In the genomic region with DNA sequence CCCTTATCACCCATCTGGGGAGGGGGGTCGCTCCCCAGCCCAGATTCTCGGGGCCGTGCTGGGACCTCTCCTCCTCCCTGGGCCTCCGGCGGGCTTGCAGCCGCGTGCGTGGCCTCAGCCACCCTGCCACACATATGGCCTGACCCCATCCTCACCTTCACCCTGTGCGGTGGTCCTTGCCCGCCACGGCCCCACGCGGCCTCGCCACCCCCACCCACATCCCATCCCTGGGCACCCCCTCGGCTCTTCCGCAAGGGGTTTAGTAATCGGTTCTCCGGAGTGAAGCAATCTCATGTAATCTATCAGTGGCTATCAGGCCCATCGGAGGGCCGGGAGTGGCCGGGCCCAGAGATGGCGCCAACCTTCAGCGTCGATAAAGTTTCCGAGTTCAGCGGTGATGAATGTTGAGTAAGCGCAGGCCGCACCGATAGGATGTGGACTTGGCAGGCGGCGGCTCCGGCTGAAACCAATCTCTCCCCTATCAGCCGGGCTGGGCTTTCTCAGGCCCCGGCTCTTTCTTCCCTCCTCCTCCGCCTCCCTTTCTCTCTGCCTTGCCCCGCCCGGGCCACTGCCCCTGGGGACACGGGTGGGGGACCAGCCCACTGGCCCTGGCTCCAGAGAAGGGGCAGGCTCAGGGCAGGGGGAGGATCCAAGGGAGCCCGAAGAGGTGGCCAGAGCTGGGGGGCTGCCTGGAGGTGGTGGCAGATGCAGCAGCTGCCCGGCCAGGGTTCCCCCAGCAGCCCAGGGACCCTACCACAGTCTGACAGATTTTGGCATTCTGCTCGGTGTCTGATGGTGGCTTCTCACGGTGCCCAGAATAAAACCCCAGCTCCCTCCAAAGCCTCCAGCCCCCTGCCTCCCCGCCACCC, we compare ENCODE assay signal across 19 cellular contexts. TPM values are rescaled to one million over a fixed set of nuclear protein-coding genes. Genes with fewer than 3 reads are reported as not detected.
DNase-seq lines count a peak whose midpoint lies in the region; ATAC-seq, FAIRE-seq and TF ChIP-seq lines count a peak whose summit lies in the region.
"Had no signal": no experiment of that assay in that cellular context is flagged by ENCODE, and none has a peak within 500 bp of the region (broad histone marks: within the 10 kb centered on the region; RNA-seq: fewer than 3 reads in every experiment).

No MANE protein-coding gene starts in this region.

- no peak overlapping the region for H3K4me3 Mint-ChIP-seq in activated CD8-positive, alpha-beta T cell treated with anti-CD3 and anti-CD28 coated beads for 36 hours
- H3K4me3 Mint-ChIP-seq: activated naive CD8-positive, alpha-beta T cell treated with anti-CD3 and anti-CD28 coated beads, Interleukin-2, amount 50 U/mL, for 24 hours had no signal

- H3K27ac ChIP-seq in HEK293 (ENCODE audit: extremely low read depth, low read depth, low read length) (no peak overlapping the region), body of pancreas (peak overlapping the region; percentile 45 to 71 (median 69)), right atrium auricular region (peak overlapping the region; percentile 49 to 79), small intestine (ENCODE audit: low read depth in 1 of 2, low read length in 1 of 2) (peak overlapping the region; percentile 41 to 53)
- H3K27ac ChIP-seq: C4-2B, psoas muscle, upper lobe of right lung had no signal

- TF ChIP-seq CTCF in HEK293 (tag by site-specific recombination; IDR thresholded peaks at IDR 0.05) (no peak), body of pancreas (IDR thresholded peaks at IDR 0.05) (no peak), right atrium auricular region (IDR thresholded peaks at IDR 0.05) (no peak)
- TF ChIP-seq CTCF in activated CD8-positive, alpha-beta T cell treated with anti-CD3 and anti-CD28 coated beads for 36 hours (IDR thresholded peaks at IDR 0.05), result no peak

- H3K27me3 ChIP-seq in body of pancreas, result no peaks in the 10 kb centered on the region
- H3K27me3 ChIP-seq in right atrium auricular region, result no peaks in the 10 kb centered on the region
- no peaks in the 10 kb centered on the region for H3K27me3 ChIP-seq in small intestine (ENCODE audit: control insufficient read depth in 2 of 2, insufficient read depth in 2 of 2, low read length in 2 of 2)
- H3K27me3 ChIP-seq: upper lobe of right lung had no signal

- intact Hi-C loops in body of pancreas (cut with DNase I), result no loop called here
- intact Hi-C loops in activated CD8-positive, alpha-beta T cell treated with anti-CD3 and anti-CD28 coated beads for 36 hours (cut with micrococcal nuclease), result no loop called here

- peak; percentile 78 for ATAC-seq in body of pancreas
- no peak for ATAC-seq in HG03135 (IDR thresholded peaks at IDR 0.05; ENCODE audit: unreplicated experiment)
- ATAC-seq in activated CD8-positive, alpha-beta T cell treated with anti-CD3 and anti-CD28 coated beads for 36 hours, result no peak
- ATAC-seq: activated naive CD8-positive, alpha-beta T cell treated with anti-CD3 and anti-CD28 coated beads, Interleukin-2, amount 50 U/mL, for 24 hours; psoas muscle; upper lobe of right lung had no signal

- H3K36me3 Mint-ChIP-seq in activated CD8-positive, alpha-beta T cell treated with anti-CD3 and anti-CD28 coated beads for 36 hours (ENCODE audit: low read depth), result no peaks in the 10 kb centered on the region

- POLR2A ChIA-PET in HEK293 (lab: Yijun Ruan, JAX), result no interaction called here
- POLR2A ChIA-PET in activated CD8-positive, alpha-beta T cell treated with anti-CD3 and anti-CD28 coated beads for 36 hours (lab: Charles Lee), result interaction anchor here (0.5 kb wide), 1 partner anchor 156 kb away, joined by 3 read pairs; no protein-coding TSS in a partner anchor

- H3K9me3 ChIP-seq in HEK293 (ENCODE audit: control insufficient read depth, insufficient read depth, low read depth, low read length), result no peaks in the 10 kb centered on the region
- no peaks in the 10 kb centered on the region for H3K9me3 ChIP-seq in body of pancreas
- H3K9me3 ChIP-seq in right atrium auricular region, result no peaks in the 10 kb centered on the region
- H3K9me3 ChIP-seq in small intestine (ENCODE audit: control insufficient read depth, low read depth), result no peaks in the 10 kb centered on the region
- H3K9me3 ChIP-seq: psoas muscle, upper lobe of right lung had no signal

- DNase-seq in body of pancreas (peak; percentile 81 to 87 (median 84)), right atrium auricular region (ENCODE audit: low spot score) (peak; percentile 92), small intestine (peak; percentile 84), NCI-H1930 (lab: John Stamatoyannopoulos, UW) (no peak), hippocampal formation (lab: John Stamatoyannopoulos, UW) (no peak)
- DNase-seq in activated CD8-positive, alpha-beta T cell treated with anti-CD3 and anti-CD28 coated beads for 36 hours, result no peak
- DNase-seq: activated CD4-positive, alpha-beta T cell treated with anti-CD3 and anti-CD28 coated beads for 48 hours; activated naive CD8-positive, alpha-beta T cell treated with anti-CD3 and anti-CD28 coated beads, Interleukin-2, amount 50 U/mL, for 24 hours; activated T-cell treated with anti-CD3 and anti-CD28 coated beads, Interleukin-2, amount 50 U/mL, for 1 hour; EL; foreskin fibroblast; NCI-H1417 treated with DMSO at 0.1 percent for 48 hours; NCI-H524; SW 1271; upper lobe of right lung had no signal

- H3K4me1 ChIP-seq in HEK293 (ENCODE audit: control insufficient read depth, insufficient read depth, low read length) (no peaks in the 10 kb centered on the region), body of pancreas (peaks cover 86% of the 10 kb centered on the region), right atrium auricular region (peaks cover 0 to 43% of the 10 kb centered on the region in 2 donors), small intestine (ENCODE audit: control insufficient read depth in 2 of 2, insufficient read depth in 1 of 2, low read depth in 1 of 2, low read length in 1 of 2) (peaks cover 3% of the 10 kb centered on the region in 2 donors)
- H3K4me1 ChIP-seq: psoas muscle, upper lobe of right lung had no signal

- CTCF ChIA-PET in HEK293 (lab: Yijun Ruan, JAX), result no interaction called here
- CTCF ChIA-PET in activated CD8-positive, alpha-beta T cell treated with anti-CD3 and anti-CD28 coated beads for 36 hours (lab: Charles Lee), result no interaction called here

- no peaks in the 10 kb centered on the region for H3K36me3 ChIP-seq in HEK293 (ENCODE audit: control insufficient read depth in 2 of 2, insufficient read depth in 1 of 2, low read length in 2 of 2)
- no peaks in the 10 kb centered on the region for H3K36me3 ChIP-seq in body of pancreas (replicated peaks in 1 of 2; ENCODE audit: insufficient read depth in 1 of 2, low read depth in 2 of 2)
- H3K36me3 ChIP-seq in right atrium auricular region, result no peaks in the 10 kb centered on the region
- H3K36me3 ChIP-seq in small intestine (ENCODE audit: control insufficient read depth in 2 of 2, insufficient read depth in 2 of 2, low read length in 2 of 2), result peaks cover 0 to 4% of the 10 kb centered on the region in 2 donors
- H3K36me3 ChIP-seq: upper lobe of right lung had no signal

- H3K9me3 Mint-ChIP-seq in activated CD8-positive, alpha-beta T cell treated with anti-CD3 and anti-CD28 coated beads for 36 hours, result no peaks in the 10 kb centered on the region
- H3K9me3 Mint-ChIP-seq: activated naive CD8-positive, alpha-beta T cell treated with anti-CD3 and anti-CD28 coated beads, Interleukin-2, amount 50 U/mL, for 24 hours had no signal

- no peak for TF ChIP-seq POLR2A in body of pancreas (IDR thresholded peaks at IDR 0.05)

- H3K27me3 Mint-ChIP-seq in activated CD8-positive, alpha-beta T cell treated with anti-CD3 and anti-CD28 coated beads for 36 hours, result no peaks in the 10 kb centered on the region
- H3K27me3 Mint-ChIP-seq: activated naive CD8-positive, alpha-beta T cell treated with anti-CD3 and anti-CD28 coated beads, Interleukin-2, amount 50 U/mL, for 24 hours had no signal

- H3K4me3 ChIP-seq in HEK293 (ENCODE audit: low read depth, low read length), result no peak overlapping the region
- no peak overlapping the region for H3K4me3 ChIP-seq in body of pancreas
- peak overlapping the region; percentile 24 to 36 for H3K4me3 ChIP-seq in right atrium auricular region
- H3K4me3 ChIP-seq in small intestine (ENCODE audit: low read depth in 1 of 2, low read length in 2 of 2), result no peak overlapping the region
- H3K4me3 ChIP-seq: psoas muscle, upper lobe of right lung had no signal

- no peak overlapping the region for H3K27ac Mint-ChIP-seq in activated CD8-positive, alpha-beta T cell treated with anti-CD3 and anti-CD28 coated beads for 36 hours
- H3K27ac Mint-ChIP-seq: activated naive CD8-positive, alpha-beta T cell treated with anti-CD3 and anti-CD28 coated beads, Interleukin-2, amount 50 U/mL, for 24 hours had no signal

- peaks cover 51% of the 10 kb centered on the region for H3K4me1 Mint-ChIP-seq in activated CD8-positive, alpha-beta T cell treated with anti-CD3 and anti-CD28 coated beads for 36 hours (ENCODE audit: low read depth)

- FAIRE-seq in small intestine (lab: Jason Lieb, UNC), result no peak

- WGBS in body of pancreas, 2 donors, result 47 to 59% methylated on average over 25 to 40 of the region's 43 CpGs
- whole genome bisulfite sequencing in small intestine, 3 donors, result 29 to 65% (median 49%) methylated on average over 35 to 43 of the region's 43 CpGs

TF ChIP-seq in HEK293, 187 proteins besides CTCF, POLR2A, EP300 and RAD21 (continues in another document):
- peak; percentile 82 for TF ChIP-seq KLF1 (tag by site-specific recombination; IDR thresholded peaks at IDR 0.05)
- TF ChIP-seq ZFP3 (tag by site-specific recombination; IDR thresholded peaks at IDR 0.05; ENCODE audit: low read depth), result no peak

RNA-seq across cellular contexts. Expression of a gene that starts 20.8 kb away (rescaled TPM):
- total RNA-seq in body of pancreas (10 to 100 TPM; 10.9 to 11.4 TPM), right atrium auricular region (1 to 10 TPM; 1.7 to 2.4 TPM)
- polyA plus RNA-seq in small intestine, result 10 to 100 TPM in 1 of 3 donors, 1 to 10 TPM in 2; 8.1 to 14.9 (median 9.2) TPM
- total RNA-seq in activated CD8-positive, alpha-beta T cell treated with anti-CD3 and anti-CD28 coated beads for 36 hours, result 10 to 100 TPM; 15.0 to 18.0 TPM

Comparison
In these comparisons a context has a peak if more than half of its experiments do, and no peak if none do; other contexts are left out.
1. H3K4me3 ChIP-seq: peak in right atrium auricular region (2 of 2); none in HEK293 (single experiment), body of pancreas (0 of 2) and small intestine (0 of 2).
2. DNase-seq: peak in body of pancreas (4 of 4), right atrium auricular region (single experiment) and small intestine (single experiment); none in NCI-H1930 (0 of 2), activated CD8-positive, alpha-beta T cell treated with anti-CD3 and anti-CD28 coated beads for 36 hours (single experiment) and hippocampal formation (0 of 2).